ENCODE assay signal across 8 cellular contexts in the genomic region with DNA sequence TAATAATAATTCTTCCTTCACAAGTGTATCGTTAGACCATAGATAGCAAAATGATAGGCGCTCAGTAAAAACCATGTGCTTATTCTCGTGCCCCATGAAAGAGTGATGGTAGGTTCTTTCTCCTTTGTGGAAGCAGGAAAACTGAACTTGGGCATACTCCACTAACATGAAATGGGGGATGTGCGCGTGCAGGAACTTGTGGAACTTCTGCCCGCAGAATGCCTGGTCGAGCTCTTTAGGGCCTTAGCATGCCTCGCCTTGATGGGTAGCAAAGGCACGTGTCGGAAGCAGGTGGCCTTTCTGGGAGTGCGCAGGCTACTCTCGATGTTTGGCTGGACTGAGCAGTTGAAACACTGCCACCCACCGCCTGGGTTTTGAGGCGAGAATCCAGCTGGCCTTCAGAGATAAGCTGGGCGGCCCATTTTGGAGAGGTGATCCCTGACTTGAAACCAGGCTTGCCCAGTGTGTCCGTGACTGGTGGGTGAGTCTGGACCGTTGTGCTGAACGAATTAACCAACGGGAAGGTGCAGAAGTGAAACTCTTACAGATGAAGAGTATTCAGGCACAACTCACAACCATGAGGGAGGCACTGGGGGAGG. TPM values are rescaled to one million over a fixed set of nuclear protein-coding genes. Genes with fewer than 3 reads are reported as not detected.
A peak's percentile ranks its signal among the peaks of the same experiment; 100 is the strongest.
DNase-seq lines count a peak whose midpoint lies in the region; ATAC-seq, FAIRE-seq and TF ChIP-seq lines count a peak whose summit lies in the region.

No MANE protein-coding gene starts in this region.

- peak; percentile 66 for DNase-seq in A673 (ENCODE audit: low spot score)
- DNase-seq in RCC 7860 (ENCODE audit: low spot score): peak; percentile 20
- DNase-seq in adrenal gland: peak; percentile 71 to 91 (median 86)
- DNase-seq in heart right ventricle: peak; percentile 51 to 71

- H3K4me1 ChIP-seq in A673 (ENCODE audit: insufficient read depth, low read length, poor library complexity, severe bottlenecking) (peaks cover 5% of the 10 kb centered on the region), adrenal gland (replicated peaks in 1 of 2) (peaks cover 0 to 15% of the 10 kb centered on the region in 2 donors), heart right ventricle (peaks cover 0 to 23% (median 14%) of the 10 kb centered on the region in 9 donors), parathyroid adenoma (no peaks in the 10 kb centered on the region)

- no peaks in the 10 kb centered on the region for H3K27me3 Mint-ChIP-seq in IgD-negative memory B cell

- H3K4me1 Mint-ChIP-seq in IgD-negative memory B cell: peaks cover 11 to 26% (median 16%) of the 10 kb centered on the region in 3 donors

- TSS peak; percentile 54 for BruUV-seq in A673 (replicated peaks; lab: Mats Ljungman, UMichigan)

- H3K27ac Mint-ChIP-seq in IgD-negative memory B cell: peak overlapping the region; percentile 93 to 97 (median 96)

- 4 to 15% (median 11%) methylated on average over 16 to 19 of the region's 19 CpGs for WGBS in adrenal gland, 4 donors
- WGBS in heart right ventricle, 2 donors: 7 to 8% methylated on average over 19 of the region's 19 CpGs

- H3K27me3 ChIP-seq in A673 (replicated peaks; ENCODE audit: insufficient read depth, low read depth, low read length, poor library complexity) (no peaks in the 10 kb centered on the region), adrenal gland (no peaks in the 10 kb centered on the region), heart right ventricle (no peaks in the 10 kb centered on the region), parathyroid adenoma (ENCODE audit: control insufficient read depth, insufficient read depth, low read length) (no peaks in the 10 kb centered on the region)

- H3K36me3 Mint-ChIP-seq in IgD-negative memory B cell: no peaks in the 10 kb centered on the region

- H3K4me2 ChIP-seq in parathyroid adenoma (ENCODE audit: low read length): peak overlapping the region; percentile 77

- FAIRE-seq in RCC 7860 (lab: Jason Lieb, UNC): no peak

- TF ChIP-seq CTCF in A673 (conservative IDR thresholded peaks at IDR 0.05; ENCODE audit: low read depth, low read length) (peak; percentile 35; the same call in 1 of the 2 replicates), adrenal gland (IDR thresholded peaks at IDR 0.05) (peak in 4 of 6 experiments; percentile 15 to 36 (median 30)), heart right ventricle (IDR thresholded peaks at IDR 0.05) (peak in 4 of 9 donors; percentile 5 to 46 (median 41)), parathyroid adenoma (IDR thresholded peaks at IDR 0.05) (no peak)

- no peaks in the 10 kb centered on the region for H3K9me3 ChIP-seq in A673 (ENCODE audit: low read depth, low read length, poor library complexity, severe bottlenecking)
- no peaks in the 10 kb centered on the region for H3K9me3 ChIP-seq in adrenal gland (replicated peaks in 1 of 3)
- H3K9me3 ChIP-seq in heart right ventricle: no peaks in the 10 kb centered on the region
- no peaks in the 10 kb centered on the region for H3K9me3 ChIP-seq in parathyroid adenoma (ENCODE audit: control insufficient read depth, low read length)

- peak overlapping the region; percentile 86 for H3K27ac ChIP-seq in A673 (ENCODE audit: low read depth, low read length, poor library complexity, severe bottlenecking)
- peak overlapping the region; percentile 62 to 100 (median 90) for H3K27ac ChIP-seq in adrenal gland
- peak overlapping the region in 9 of 10 donors; percentile 81 to 95 (median 91) for H3K27ac ChIP-seq in heart right ventricle
- peak overlapping the region; percentile 87 for H3K27ac ChIP-seq in parathyroid adenoma

- H3K36me3 ChIP-seq in A673 (ENCODE audit: insufficient read depth, low read length, poor library complexity, severe bottlenecking): peaks cover 2% of the 10 kb centered on the region
- peaks cover 0 to 2% of the 10 kb centered on the region in 2 donors for H3K36me3 ChIP-seq in adrenal gland (replicated peaks in 1 of 2)
- peaks cover 0 to 6% (median 0%) of the 10 kb centered on the region in 9 donors for H3K36me3 ChIP-seq in heart right ventricle
- no peaks in the 10 kb centered on the region for H3K36me3 ChIP-seq in parathyroid adenoma (ENCODE audit: control insufficient read depth, insufficient read depth, low read length)

- H3K4me3 ChIP-seq in A673 (ENCODE audit: low read depth, low read length, poor library complexity, severe bottlenecking): peak overlapping the region; percentile 57
- H3K4me3 ChIP-seq in adrenal gland: peak overlapping the region in 3 of 4 donors; percentile 56 to 92 (median 75)
- H3K4me3 ChIP-seq in heart right ventricle: peak overlapping the region; percentile 29 to 82 (median 70)
- peak overlapping the region; percentile 85 for H3K4me3 ChIP-seq in parathyroid adenoma (ENCODE audit: low read depth, low read length)

- POLR2A ChIA-PET in A673 (lab: Charles Lee; ENCODE audit: low non-redundant PET): no interaction called here

- CTCF ChIA-PET in A673 (lab: Charles Lee): interaction anchor here (0.6 to 0.9 kb wide), 4 partner anchors 54 to 805 kb away, joined by 3 to 6 read pairs (median 3); no protein-coding TSS in a partner anchor

- intact Hi-C loops in A673 (cut with micrococcal nuclease; ENCODE audit: unreplicated experiment): loop anchor here (1.0 to 5.0 kb wide), 3 partner anchors 55 to 501 kb away; a partner anchor contains a TSS
- intact Hi-C loops in adrenal gland (cut with DNase I): no loop called here
- intact Hi-C loops in heart right ventricle (cut with DNase I): loop anchor here in 9 of 10 donors (1.0 to 10.0 kb wide), 10 partner anchors 54 to 504 kb away; a partner anchor contains a TSS

- H3K79me2 ChIP-seq in parathyroid adenoma: no peaks in the 10 kb centered on the region

- peak overlapping the region; percentile 99 for H2AFZ ChIP-seq in parathyroid adenoma

- peak in 1 of 2 donors; percentile 2 for TF ChIP-seq POLR2A in adrenal gland (IDR thresholded peaks at IDR 0.05)

- H3K9ac ChIP-seq in parathyroid adenoma: no peak overlapping the region

- ATAC-seq in GM18498 (IDR thresholded peaks at IDR 0.05; ENCODE audit: unreplicated experiment) (peak; percentile 29), heart right ventricle (peak; percentile 26 to 83 (median 67)), HG02623 (IDR thresholded peaks at IDR 0.05; ENCODE audit: unreplicated experiment) (no peak)

- H3K9me3 Mint-ChIP-seq in IgD-negative memory B cell: no peaks in the 10 kb centered on the region

- H3K4me3 Mint-ChIP-seq in IgD-negative memory B cell: peak overlapping the region; percentile 91 to 96 (median 96)

RNA-seq across cellular contexts. Expression of a gene that starts 0.8 kb away (rescaled TPM):
- 82.1 and 94.6 TPM in 2 replicates for total RNA-seq in A673 (2021)
- 40.3 TPM for polyA plus RNA-seq in IgD-negative memory B cell
- total RNA-seq in adrenal gland: 100 to 1,000 TPM; 113 to 247 (median 137) TPM
- 100 to 1,000 TPM in 1 of 3 donors, 10 to 100 TPM in 2; 24.6 to 156 (median 61.1) TPM for polyA plus RNA-seq in adrenal gland
- total RNA-seq in heart right ventricle: 100 to 1,000 TPM in 7 of 10 donors, 10 to 100 TPM in 3; 78.6 to 163 (median 132) TPM
- polyA plus RNA-seq in heart right ventricle: 10 to 100 TPM; 17.2 to 42.3 TPM

RNA-seq across cellular contexts. Expression of a gene that starts 54.8 kb away (rescaled TPM):
- total RNA-seq in A673 (2021) (37.9 and 38.1 TPM in 2 replicates), adrenal gland (10 to 100 TPM; 17.2 to 36.0 (median 26.5) TPM), heart right ventricle (10 to 100 TPM; 16.5 to 25.2 (median 20.9) TPM)
- polyA plus RNA-seq in IgD-negative memory B cell (27.9 TPM), adrenal gland (10 to 100 TPM in 1 of 3 donors, 1 to 10 TPM in 2; 4.0 to 18.7 (median 6.0) TPM), heart right ventricle (1 to 10 TPM; 3.8 TPM)

Comparison
In these comparisons a context has a peak if more than half of its experiments do, and no peak if none do; other contexts are left out.
1. DNase-seq: peak in every context shown above with its lines; median percentile 86 in adrenal gland; 66 in A673; 61 in heart right ventricle; 20 in RCC 7860.
2. intact Hi-C loops: an anchor here in A673 (1.0 to 5.0 kb wide) and heart right ventricle (1.0 to 10.0 kb wide); none called in adrenal gland.